In the genomic region with DNA sequence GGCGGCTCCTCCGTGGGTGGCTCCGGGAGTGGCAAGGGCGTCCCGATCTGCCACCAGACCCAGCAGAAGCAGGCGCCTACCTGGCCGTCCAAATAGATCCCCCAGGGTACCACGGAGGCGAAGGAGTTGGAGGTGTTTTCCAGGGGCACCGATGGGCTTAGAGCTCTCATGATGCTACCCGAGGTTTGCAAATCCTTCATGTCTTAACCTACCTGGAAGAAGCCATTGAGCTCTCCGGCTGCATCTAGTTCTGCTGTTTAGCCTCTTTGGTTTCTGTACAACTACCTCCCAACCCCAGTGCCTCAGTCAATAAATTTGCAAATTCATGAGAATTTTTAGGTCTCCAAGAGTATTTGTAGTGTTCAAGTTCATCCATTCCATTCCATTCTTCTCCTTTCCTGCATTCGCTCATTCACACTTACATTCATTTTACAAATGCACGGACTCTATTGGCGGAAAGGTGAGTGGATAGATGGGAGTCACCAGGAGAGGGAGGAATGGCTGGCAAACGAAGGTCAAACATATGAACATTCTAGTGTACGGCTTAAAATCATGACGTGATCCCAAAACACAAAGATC, we compare ENCODE assay signal across 10 cellular contexts. TPM values are rescaled to one million over a fixed set of nuclear protein-coding genes. Genes with fewer than 3 reads are reported as not detected.
DNase-seq lines count a peak whose midpoint lies in the region; ATAC-seq and TF ChIP-seq lines count a peak whose summit lies in the region.
"Had no signal": no experiment of that assay in that cellular context is flagged by ENCODE, and none has a peak within 500 bp of the region (broad histone marks: within the 10 kb centered on the region; RNA-seq: fewer than 3 reads in every experiment).

No MANE protein-coding gene starts in this region.

- H3K4me3 ChIP-seq in AG04450 (ENCODE audit: low read depth, low read length), result peak overlapping the region; percentile 38
- no peak overlapping the region for H3K4me3 ChIP-seq in naive thymus-derived CD4-positive, alpha-beta T cell (ENCODE audit: low read length)
- H3K4me3 ChIP-seq: K562 had no signal

- TF ChIP-seq CTCF in AG04450 (IDR thresholded peaks at IDR 0.05; ENCODE audit: low read depth, low read length) (no peak), HFFc6 (IDR thresholded peaks at IDR 0.05) (no peak)

- H3K27me3 Mint-ChIP-seq in HFFc6 (ENCODE audit: insufficient read depth), result peaks cover 34% of the 10 kb centered on the region
- H3K27me3 Mint-ChIP-seq in central memory CD8-positive, alpha-beta T cell, result peaks cover 86% of the 10 kb centered on the region
- H3K27me3 Mint-ChIP-seq in naive thymus-derived CD4-positive, alpha-beta T cell, result peaks cover 45 to 75% (median 55%) of the 10 kb centered on the region in 5 donors

- peaks cover 9 to 15% of the 10 kb centered on the region in 2 donors for H3K4me1 ChIP-seq in naive thymus-derived CD4-positive, alpha-beta T cell (ENCODE audit: control insufficient read depth in 2 of 2, insufficient read depth in 2 of 2, low read length in 2 of 2)

- ATAC-seq in central memory CD8-positive, alpha-beta T cell (replicated peaks; ENCODE audit: extremely low read depth, poor library complexity, severe bottlenecking), result no peak
- ATAC-seq in naive thymus-derived CD4-positive, alpha-beta T cell, result peak; percentile 24
- ATAC-seq in HG03432 (IDR thresholded peaks at IDR 0.05; ENCODE audit: unreplicated experiment) (no peak), HG02970 (IDR thresholded peaks at IDR 0.05; ENCODE audit: low FRiP score, unreplicated experiment) (no peak)

- H3K27ac ChIP-seq in AG04450 (ENCODE audit: low read depth, low read length), result no peak overlapping the region
- no peak overlapping the region for H3K27ac ChIP-seq in naive thymus-derived CD4-positive, alpha-beta T cell (ENCODE audit: low read depth, low read length)

- H3K4me3 Mint-ChIP-seq in HFFc6, result peak overlapping the region; percentile 4; the same call in 1 of the 2 replicates
- H3K4me3 Mint-ChIP-seq in central memory CD8-positive, alpha-beta T cell, result peak overlapping the region; percentile 64
- peak overlapping the region; percentile 62 to 89 (median 72) for H3K4me3 Mint-ChIP-seq in naive thymus-derived CD4-positive, alpha-beta T cell

- intact Hi-C loops in naive thymus-derived CD4-positive, alpha-beta T cell (cut with micrococcal nuclease), result no loop called here

- H3K9me3 ChIP-seq in AG04450 (ENCODE audit: control insufficient read depth, insufficient read depth, low read length), result no peaks in the 10 kb centered on the region
- no peaks in the 10 kb centered on the region for H3K9me3 ChIP-seq in naive thymus-derived CD4-positive, alpha-beta T cell (ENCODE audit: control insufficient read depth in 2 of 3, low read length in 3 of 3)

- H3K4me1 Mint-ChIP-seq in HFFc6 (ENCODE audit: low read depth), result no peaks in the 10 kb centered on the region
- H3K4me1 Mint-ChIP-seq in central memory CD8-positive, alpha-beta T cell, result peaks cover 22% of the 10 kb centered on the region
- H3K4me1 Mint-ChIP-seq in naive thymus-derived CD4-positive, alpha-beta T cell, result peaks cover 20 to 32% (median 25%) of the 10 kb centered on the region in 7 donors

- no peaks in the 10 kb centered on the region for H3K9me3 Mint-ChIP-seq in HFFc6
- no peaks in the 10 kb centered on the region for H3K9me3 Mint-ChIP-seq in central memory CD8-positive, alpha-beta T cell
- H3K9me3 Mint-ChIP-seq in naive thymus-derived CD4-positive, alpha-beta T cell, result no peaks in the 10 kb centered on the region

- no peaks in the 10 kb centered on the region for H3K36me3 ChIP-seq in naive thymus-derived CD4-positive, alpha-beta T cell (ENCODE audit: control insufficient read depth in 2 of 3, insufficient read depth in 3 of 3, low read length in 3 of 3)

- no peaks in the 10 kb centered on the region for H3K36me3 Mint-ChIP-seq in HFFc6 (ENCODE audit: low read depth)
- peaks cover 9% of the 10 kb centered on the region for H3K36me3 Mint-ChIP-seq in central memory CD8-positive, alpha-beta T cell (ENCODE audit: insufficient read depth)
- H3K36me3 Mint-ChIP-seq in naive thymus-derived CD4-positive, alpha-beta T cell, result no peaks in the 10 kb centered on the region

- peaks cover 27% of the 10 kb centered on the region for H3K27me3 ChIP-seq in AG04450 (ENCODE audit: control insufficient read depth, insufficient read depth, low read length)
- peaks cover 0 to 6% of the 10 kb centered on the region in 2 donors for H3K27me3 ChIP-seq in naive thymus-derived CD4-positive, alpha-beta T cell (ENCODE audit: control insufficient read depth in 2 of 2, insufficient read depth in 2 of 2, low read length in 2 of 2)

- no peak overlapping the region for H3K27ac Mint-ChIP-seq in HFFc6
- no peak overlapping the region for H3K27ac Mint-ChIP-seq in central memory CD8-positive, alpha-beta T cell (ENCODE audit: low read depth)
- H3K27ac Mint-ChIP-seq in naive thymus-derived CD4-positive, alpha-beta T cell, result no peak overlapping the region

- no peak for DNase-seq in AG04450 (ENCODE audit: low read depth, low spot score)
- no peak for DNase-seq in HFFc6
- DNase-seq in central memory CD8-positive, alpha-beta T cell (ENCODE audit: low spot score in 2 of 2), result no peak
- DNase-seq in naive thymus-derived CD4-positive, alpha-beta T cell, result peak in 1 of 9 donors; percentile 1
- no peak for DNase-seq in epidermal melanocyte (ENCODE audit: insufficient read length, low spot score)
- no peak for DNase-seq in SW480 (ENCODE audit: low spot score)

- POLR2A ChIA-PET in AG04450 (lab: Yijun Ruan, JAX), result no interaction called here
- POLR2A ChIA-PET in naive thymus-derived CD4-positive, alpha-beta T cell (lab: Charles Lee), result interaction anchor here (1.3 kb wide), 1 partner anchor 9 kb away, joined by 4 read pairs; no protein-coding TSS in a partner anchor

- CTCF ChIA-PET in AG04450 (lab: Charles Lee), result no interaction called here
- CTCF ChIA-PET in naive thymus-derived CD4-positive, alpha-beta T cell (lab: Charles Lee), result no interaction called here

RNA-seq across cellular contexts. Expression of gene LORICRIN, which starts 2.4 kb away (rescaled TPM):
- polyA plus RNA-seq in AG04450 (2011; rRNA removed), result not detected in 2 replicates
- not detected in 2 replicates for polyA minus RNA-seq in AG04450 (2011; rRNA and poly(A)+ RNA removed)
- not detected for total RNA-seq in HFFc6 (2021; fragmentation: NEBNext Ultra II Directional; extraction: Animal tissue kit (Norgen Biotek cat#: 25700))
- total RNA-seq in naive thymus-derived CD4-positive, alpha-beta T cell, result not detected
- not detected for polyA plus RNA-seq in naive thymus-derived CD4-positive, alpha-beta T cell
- total RNA-seq: K562, posterior vena cava had no signal
- polyA plus RNA-seq: K562 had no signal

RNA-seq across cellular contexts. Expression of gene PRR9, which starts 44.5 kb away (rescaled TPM):
- polyA plus RNA-seq in AG04450 (2011; rRNA removed), result not detected in 2 replicates
- polyA minus RNA-seq in AG04450 (2011; rRNA and poly(A)+ RNA removed), result not detected in 2 replicates
- total RNA-seq in HFFc6 (2021; fragmentation: NEBNext Ultra II Directional; extraction: Animal tissue kit (Norgen Biotek cat#: 25700)), result not detected
- not detected for total RNA-seq in naive thymus-derived CD4-positive, alpha-beta T cell
- polyA plus RNA-seq in naive thymus-derived CD4-positive, alpha-beta T cell, result not detected
- total RNA-seq: posterior vena cava had no signal

RNA-seq across cellular contexts. Expression of gene PGLYRP3, which starts 50.9 kb away (rescaled TPM):
- not detected in 2 replicates for polyA plus RNA-seq in AG04450 (2011; rRNA removed)
- polyA minus RNA-seq in AG04450 (2011; rRNA and poly(A)+ RNA removed), result not detected in 2 replicates
- not detected for total RNA-seq in HFFc6 (2021; fragmentation: NEBNext Ultra II Directional; extraction: Animal tissue kit (Norgen Biotek cat#: 25700))
- not detected for total RNA-seq in naive thymus-derived CD4-positive, alpha-beta T cell
- not detected for polyA plus RNA-seq in naive thymus-derived CD4-positive, alpha-beta T cell
- total RNA-seq: K562, posterior vena cava had no signal
- polyA plus RNA-seq: K562 had no signal

RNA-seq across cellular contexts. Expression of gene LELP1, which starts 58.7 kb away (rescaled TPM):
- not detected in 2 replicates for polyA plus RNA-seq in AG04450 (2011; rRNA removed)
- not detected in 2 replicates for polyA minus RNA-seq in AG04450 (2011; rRNA and poly(A)+ RNA removed)
- total RNA-seq in HFFc6 (2021; fragmentation: NEBNext Ultra II Directional; extraction: Animal tissue kit (Norgen Biotek cat#: 25700)), result not detected
- not detected for total RNA-seq in naive thymus-derived CD4-positive, alpha-beta T cell
- polyA plus RNA-seq in naive thymus-derived CD4-positive, alpha-beta T cell, result not detected
- total RNA-seq: K562, posterior vena cava had no signal
- polyA plus RNA-seq: K562 had no signal

Comparison
In these comparisons a context has a peak if more than half of its experiments do, and no peak if none do; other contexts are left out.
1. H3K4me3 Mint-ChIP-seq: peak in every context shown above with its lines; median percentile 72 in naive thymus-derived CD4-positive, alpha-beta T cell; 64 in central memory CD8-positive, alpha-beta T cell; 4 in HFFc6.